16 cellular contexts compared by ENCODE assay signal in the genomic region with DNA sequence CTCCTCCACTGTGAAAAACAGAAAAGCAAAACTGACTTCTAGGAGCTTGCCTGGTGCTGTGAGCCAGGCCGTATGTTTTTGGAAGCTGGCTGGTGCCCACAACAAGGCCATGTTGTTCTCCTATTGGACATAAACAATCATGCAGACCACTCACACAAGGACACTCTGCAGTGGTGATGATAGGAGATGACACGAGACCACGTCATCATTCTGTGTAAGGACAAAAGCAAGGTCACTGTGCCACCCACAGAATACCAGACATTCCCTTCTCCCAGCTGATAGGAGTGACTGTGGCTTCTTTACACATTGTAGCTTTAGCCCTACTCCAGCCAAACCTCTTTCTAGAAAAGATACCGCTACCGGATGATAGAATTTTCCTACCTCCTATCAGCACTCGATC. TPM values are rescaled to one million over a fixed set of nuclear protein-coding genes. Genes with fewer than 3 reads are reported as not detected.
DNase-seq lines count a peak whose midpoint lies in the region; ATAC-seq, FAIRE-seq and TF ChIP-seq lines count a peak whose summit lies in the region.
"Had no signal": no experiment of that assay in that cellular context is flagged by ENCODE, and none has a peak within 500 bp of the region (broad histone marks: within the 10 kb centered on the region; RNA-seq: fewer than 3 reads in every experiment).

No MANE protein-coding gene starts in this region.

- H2BK5ac ChIP-seq in H1 (ENCODE audit: low read depth, low read length) = no peak overlapping the region

- H3K56ac ChIP-seq in H1 (replicated peaks; ENCODE audit: insufficient read length, low read depth, low read length) = no peak overlapping the region

- H3K4me3 Mint-ChIP-seq in CD8-positive, alpha-beta memory T cell = peak overlapping the region in 4 of 7 donors; percentile 15 to 56 (median 26)
- H3K4me3 Mint-ChIP-seq in naive thymus-derived CD4-positive, alpha-beta T cell = peak overlapping the region; percentile 15 to 81 (median 51)

- H3K23ac ChIP-seq in H1 (ENCODE audit: insufficient read length) = no peak overlapping the region

- no peaks in the 10 kb centered on the region for H3K36me3 ChIP-seq in CD8-positive, alpha-beta memory T cell (ENCODE audit: insufficient read depth, low read length)
- H3K36me3 ChIP-seq in SJSA1 = no peaks in the 10 kb centered on the region
- no peaks in the 10 kb centered on the region for H3K36me3 ChIP-seq in H1 (ENCODE audit: control insufficient read depth in 2 of 4, insufficient read depth in 4 of 4, low read length in 3 of 4)
- peaks cover 0 to 3% (median 0%) of the 10 kb centered on the region in 3 experiments for H3K36me3 ChIP-seq in naive thymus-derived CD4-positive, alpha-beta T cell (ENCODE audit: control insufficient read depth in 2 of 3, insufficient read depth in 3 of 3, low read length in 3 of 3)
- no peaks in the 10 kb centered on the region for H3K36me3 ChIP-seq in WERI-Rb-1
- H3K36me3 ChIP-seq: stomach had no signal

- H3K4me3 ChIP-seq in CD8-positive, alpha-beta memory T cell (ENCODE audit: low read length) = peak overlapping the region; percentile 21
- H3K4me3 ChIP-seq in SJSA1 (no peak overlapping the region), H1 (ENCODE audit: extremely low read depth in 1 of 4, insufficient read depth in 2 of 4, low read depth in 3 of 4, low read length in 4 of 4) (no peak overlapping the region), WERI-Rb-1 (ENCODE audit: low read depth, low read length) (no peak overlapping the region)
- no peak overlapping the region for H3K4me3 ChIP-seq in naive thymus-derived CD4-positive, alpha-beta T cell (ENCODE audit: low read length)
- H3K4me3 ChIP-seq: SK-N-MC, stomach had no signal

- H3K9me3 Mint-ChIP-seq in CD8-positive, alpha-beta memory T cell = no peaks in the 10 kb centered on the region
- H3K9me3 Mint-ChIP-seq in naive thymus-derived CD4-positive, alpha-beta T cell = no peaks in the 10 kb centered on the region

- H3K4ac ChIP-seq in H1 (replicated peaks; ENCODE audit: insufficient read length, low read depth, low read length) = no peak overlapping the region

- intact Hi-C loops in naive thymus-derived CD4-positive, alpha-beta T cell (cut with micrococcal nuclease) = no loop called here

- no peaks in the 10 kb centered on the region for H3K9me3 ChIP-seq in CD8-positive, alpha-beta memory T cell (ENCODE audit: low read length)
- H3K9me3 ChIP-seq in SJSA1 (replicated peaks) (no peaks in the 10 kb centered on the region), H1 (ENCODE audit: insufficient read depth in 2 of 2, low read depth in 1 of 2, low read length in 1 of 2) (no peaks in the 10 kb centered on the region), WERI-Rb-1 (ENCODE audit: severe bottlenecking) (no peaks in the 10 kb centered on the region)
- H3K9me3 ChIP-seq in naive thymus-derived CD4-positive, alpha-beta T cell (ENCODE audit: control insufficient read depth in 2 of 3, low read length in 3 of 3) = no peaks in the 10 kb centered on the region
- H3K9me3 ChIP-seq: stomach had no signal

- H3K4me2 ChIP-seq in H1 (ENCODE audit: insufficient read depth in 1 of 2, low read depth in 2 of 2, low read length in 2 of 2) = no peak overlapping the region

- 0 out of 2 replicates have a peak overlapping the region, but pooled peaks have one; percentile 1 for H2BK12ac ChIP-seq in H1 (ENCODE audit: low read depth, low read length)

- peaks cover 0 to 1% of the 10 kb centered on the region in 2 donors for H3K27me3 Mint-ChIP-seq in CD8-positive, alpha-beta memory T cell
- peaks cover 0 to 2% (median 0%) of the 10 kb centered on the region in 5 donors for H3K27me3 Mint-ChIP-seq in naive thymus-derived CD4-positive, alpha-beta T cell

- H3K27ac Mint-ChIP-seq in CD8-positive, alpha-beta memory T cell = peak overlapping the region in 7 of 8 donors; percentile 38 to 80 (median 70)
- peak overlapping the region; percentile 44 to 100 (median 92) for H3K27ac Mint-ChIP-seq in naive thymus-derived CD4-positive, alpha-beta T cell

- TF ChIP-seq EP300 in H1 (IDR thresholded peaks at IDR 0.05; ENCODE audit: borderline replicate concordance in 1 of 2, low read depth in 2 of 2, low read length in 2 of 2) = no peak

- H4K20me1 ChIP-seq in H1 (replicated peaks in 1 of 2; ENCODE audit: control insufficient read depth in 1 of 2, insufficient read depth in 2 of 2, low read length in 2 of 2) = no peaks in the 10 kb centered on the region

- H3K79me2 ChIP-seq in H1 (ENCODE audit: control insufficient read depth in 1 of 2, insufficient read depth in 2 of 2, low read length in 2 of 2) = no peaks in the 10 kb centered on the region

- 88% methylated on average over 6 of the region's 6 CpGs; no CpG with 5 or more reads in 1 of the 2 experiments for WGBS in H1 (ENCODE audit: extremely low coverage in 1 of 2, insufficient coverage in 1 of 2, insufficient read length in 1 of 2, insufficient replicate concordance in 2 of 2, low coverage in 1 of 2, low lambda C conversion rate in 2 of 2, missing lambda C conversion rate in 1 of 2), 2 experiments

- H3K18ac ChIP-seq in H1 (ENCODE audit: extremely low read depth, low read length) = no peak overlapping the region

- ATAC-seq in naive thymus-derived CD4-positive, alpha-beta T cell = no peak

- POLR2A ChIA-PET in CD8-positive, alpha-beta memory T cell (lab: Charles Lee) = no interaction called here
- POLR2A ChIA-PET in H1 (lab: Charles Lee; ENCODE audit: partially characterized antibody) = no interaction called here
- POLR2A ChIA-PET in naive thymus-derived CD4-positive, alpha-beta T cell (lab: Charles Lee) = interaction anchor here (1.2 to 2.0 kb wide), 6 partner anchors 15 to 49 kb away, joined by 3 to 8 read pairs (median 4); a partner anchor contains a TSS

- H3K23me2 ChIP-seq in H1 (ENCODE audit: low read depth, low read length) = peaks cover 6% of the 10 kb centered on the region

- no peaks in the 10 kb centered on the region for H3K27me3 ChIP-seq in CD8-positive, alpha-beta memory T cell (ENCODE audit: insufficient read depth, low read length, poor library complexity, severe bottlenecking)
- H3K27me3 ChIP-seq in SJSA1 (replicated peaks) (no peaks in the 10 kb centered on the region), H1 (replicated peaks in 1 of 4; ENCODE audit: control insufficient read depth in 3 of 4, extremely low read depth in 1 of 4, insufficient read depth in 3 of 4, low read length in 3 of 4) (no peaks in the 10 kb centered on the region; a peak in 2 of 7 replicates), WERI-Rb-1 (ENCODE audit: insufficient read depth, low read depth, severe bottlenecking) (no peaks in the 10 kb centered on the region)
- H3K27me3 ChIP-seq in naive thymus-derived CD4-positive, alpha-beta T cell (ENCODE audit: control insufficient read depth in 2 of 2, insufficient read depth in 2 of 2, low read length in 2 of 2) = no peaks in the 10 kb centered on the region
- H3K27me3 ChIP-seq: stomach had no signal

- FAIRE-seq in H1 (lab: Jason Lieb, UNC) = no peak

- no peaks in the 10 kb centered on the region for H3K79me1 ChIP-seq in H1 (ENCODE audit: low read depth, low read length)

- TF ChIP-seq CTCF in H1 (IDR thresholded peaks at IDR 0.05; ENCODE audit: control extremely low read depth in 1 of 3, insufficient read depth in 1 of 3, low read depth in 1 of 3, low read length in 3 of 3) (no peak), WERI-Rb-1 (IDR thresholded peaks at IDR 0.05; ENCODE audit: low read depth, low read length) (no peak)

- CTCF ChIA-PET in CD8-positive, alpha-beta memory T cell (lab: Charles Lee) = no interaction called here
- CTCF ChIA-PET in H1 (lab: Charles Lee; ENCODE audit: partially characterized antibody) = interaction anchor here (0.6 to 2.3 kb wide), 2 partner anchors 43 to 94 kb away, joined by 5 to 8 read pairs; no protein-coding TSS in a partner anchor
- CTCF ChIA-PET in naive thymus-derived CD4-positive, alpha-beta T cell (lab: Charles Lee) = interaction anchor here (1.7 kb wide), 1 partner anchor 46 kb away, joined by 6 read pairs; no protein-coding TSS in a partner anchor

- H3K9ac ChIP-seq in H1 (replicated peaks in 1 of 4; ENCODE audit: extremely low read depth in 1 of 4, low read depth in 3 of 4, low read length in 3 of 4) = no peak overlapping the region

- no peak for DNase-seq in CD8-positive, alpha-beta memory T cell
- DNase-seq in SJSA1 (ENCODE audit: low read depth in 1 of 2, low spot score in 2 of 2) (peak; percentile 62 to 66), H1 (ENCODE audit: low read depth in 1 of 2, low spot score in 2 of 2) (no peak), WERI-Rb-1 (no peak), MV-4-11 (lab: John Stamatoyannopoulos, UW) (no peak), NCI-H1092 (lab: John Stamatoyannopoulos, UW) (no peak), NCI-H82 (lab: John Stamatoyannopoulos, UW) (no peak)
- DNase-seq in naive thymus-derived CD4-positive, alpha-beta T cell = no peak
- DNase-seq: activated CD4-positive, alpha-beta T cell treated with anti-CD3 and anti-CD28 coated beads for 1 hour; COR-L47; NCI-H1105 treated with DMSO at 0.1 percent for 48 hours; NCI-H526 treated with DMSO at 0.1 percent for 48 hours; posterior cingulate gyrus; stimulated activated CD4-positive, alpha-beta T cell treated with anti-CD3 and anti-CD28 coated beads, Interleukin-4, amount 100 ng/mL, for 4 hours; stomach had no signal

- no peak overlapping the region for H2BK15ac ChIP-seq in H1 (ENCODE audit: low read length)

- no peak overlapping the region for H3K27ac ChIP-seq in CD8-positive, alpha-beta memory T cell (ENCODE audit: low read depth, low read length)
- H3K27ac ChIP-seq in SJSA1 (0 out of 2 replicates have a peak overlapping the region, but pooled peaks have one; percentile 9), H1 (ENCODE audit: low read depth, low read length) (no peak overlapping the region), WERI-Rb-1 (no peak overlapping the region)
- H3K27ac ChIP-seq in naive thymus-derived CD4-positive, alpha-beta T cell (ENCODE audit: low read depth, low read length) = peak overlapping the region; percentile 52
- H3K27ac ChIP-seq: SK-N-MC, stomach had no signal

- no peak overlapping the region for H4K91ac ChIP-seq in H1 (replicated peaks; ENCODE audit: insufficient read length, low read length)

- no peak overlapping the region for H2BK120ac ChIP-seq in H1 (replicated peaks; ENCODE audit: low read depth, low read length)

- H3K36me3 Mint-ChIP-seq in CD8-positive, alpha-beta memory T cell = peaks cover 0 to 3% (median 0%) of the 10 kb centered on the region in 3 donors
- H3K36me3 Mint-ChIP-seq in naive thymus-derived CD4-positive, alpha-beta T cell = no peaks in the 10 kb centered on the region

- no peak for TF ChIP-seq POLR2A in H1 (IDR thresholded peaks at IDR 0.05; ENCODE audit: control extremely low read depth in 1 of 2, low read depth in 2 of 2, low read length in 2 of 2)

- no peak overlapping the region for H4K8ac ChIP-seq in H1 (ENCODE audit: extremely low read depth, insufficient read depth, low read length)

- no peak overlapping the region for H3K14ac ChIP-seq in H1 (ENCODE audit: insufficient read length)

- H2AK5ac ChIP-seq in H1 (ENCODE audit: low read depth, low read length) = 0 out of 2 replicates have a peak overlapping the region, but pooled peaks have one; percentile 90

- TF ChIP-seq RAD21 in H1 (IDR thresholded peaks at IDR 0.05 in 1 of 2, conservative IDR thresholded peaks at IDR 0.05 in 1 of 2; ENCODE audit: low read depth in 2 of 2, low read length in 2 of 2) = no peak

- H3K4me1 ChIP-seq in CD8-positive, alpha-beta memory T cell (ENCODE audit: insufficient read depth, low read length) = peaks cover 65% of the 10 kb centered on the region
- H3K4me1 ChIP-seq in SJSA1 (replicated peaks) (peaks cover 29% of the 10 kb centered on the region), H1 (replicated peaks in 1 of 4; ENCODE audit: control insufficient read depth in 3 of 4, insufficient read depth in 4 of 4, low read length in 3 of 4) (peaks cover 0 to 3% (median 0%) of the 10 kb centered on the region in 4 experiments; a peak in 3 of 7 replicates)
- peaks cover 36 to 52% of the 10 kb centered on the region in 2 donors for H3K4me1 ChIP-seq in naive thymus-derived CD4-positive, alpha-beta T cell (ENCODE audit: control insufficient read depth in 2 of 2, insufficient read depth in 2 of 2, low read length in 2 of 2)

- H4K5ac ChIP-seq in H1 (ENCODE audit: insufficient read length, low read depth, low read length) = no peak overlapping the region

- no peak overlapping the region for H2BK20ac ChIP-seq in H1 (ENCODE audit: low read length)

- peaks cover 47 to 68% (median 54%) of the 10 kb centered on the region in 3 donors for H3K4me1 Mint-ChIP-seq in CD8-positive, alpha-beta memory T cell
- peaks cover 40 to 83% (median 59%) of the 10 kb centered on the region in 7 donors for H3K4me1 Mint-ChIP-seq in naive thymus-derived CD4-positive, alpha-beta T cell

- H2AFZ ChIP-seq in H1 (ENCODE audit: low read length) = no peak overlapping the region

RNA-seq across cellular contexts. Expression of a gene that starts 47.7 kb away (rescaled TPM):
- 10 to 100 TPM; 43.6 to 43.8 TPM for total RNA-seq in CD8-positive, alpha-beta memory T cell
- 54.3 TPM for polyA plus RNA-seq in CD8-positive, alpha-beta memory T cell
- 36.3 and 54.3 TPM in 2 replicates for total RNA-seq in SJSA1 (2014; rRNA removed; shearing (Covaris generic))
- 80.8 and 81.1 TPM in 2 replicates for total RNA-seq in H1 (2021; fragmentation: NEBNext Ultra II Directional; extraction: Animal tissue kit (Norgen Biotek cat#: 25700))
- 45.0 and 61.0 TPM in 2 replicates for polyA plus RNA-seq in H1 (2011; rRNA removed)
- 55.4 TPM for polyA plus RNA-seq in H1 (2011; cell fraction: cytosol; rRNA removed)
- 41.0 TPM for polyA plus RNA-seq in H1 (2011; cell fraction: nucleus; rRNA removed)
- 84.6 to 114 TPM (median 102 TPM) in 4 replicates for polyA plus RNA-seq in H1 (2012, experiment 1 of 2)
- 60.3 TPM for polyA plus RNA-seq in H1 (2012, experiment 2 of 2)
- polyA plus RNA-seq in H1 (2013, experiment 1 of 2) = 55.3 TPM
- 56.1 TPM for polyA plus RNA-seq in H1 (2013, experiment 2 of 2)
- 62.4 and 70.1 TPM in 2 replicates for polyA minus RNA-seq in H1 (2011; rRNA and poly(A)+ RNA removed)
- polyA minus RNA-seq in H1 (2011; cell fraction: cytosol; rRNA and poly(A)+ RNA removed) = 51.8 TPM
- polyA minus RNA-seq in H1 (2011; cell fraction: nucleus; rRNA and poly(A)+ RNA removed) = 53.0 TPM
- 10 to 100 TPM; 30.2 to 36.9 (median 33.0) TPM for total RNA-seq in naive thymus-derived CD4-positive, alpha-beta T cell
- polyA plus RNA-seq in naive thymus-derived CD4-positive, alpha-beta T cell = 10 to 100 TPM; 37.5 to 58.4 TPM

RNA-seq across cellular contexts. Expression of a gene that starts 48.7 kb away (rescaled TPM):
- total RNA-seq in CD8-positive, alpha-beta memory T cell = 10 to 100 TPM; 52.6 to 58.5 TPM
- polyA plus RNA-seq in CD8-positive, alpha-beta memory T cell = 41.7 TPM
- total RNA-seq in SJSA1 (2014; rRNA removed; shearing (Covaris generic)) = 34.5 and 39.0 TPM in 2 replicates
- total RNA-seq in H1 (2021; fragmentation: NEBNext Ultra II Directional; extraction: Animal tissue kit (Norgen Biotek cat#: 25700)) = 91.4 and 93.2 TPM in 2 replicates
- 28.5 and 37.7 TPM in 2 replicates for polyA plus RNA-seq in H1 (2011; rRNA removed)
- polyA plus RNA-seq in H1 (2011; cell fraction: cytosol; rRNA removed) = 20.7 TPM
- polyA plus RNA-seq in H1 (2011; cell fraction: nucleus; rRNA removed) = 39.6 TPM
- 48.0 to 73.9 TPM (median 59.4 TPM) in 4 replicates for polyA plus RNA-seq in H1 (2012, experiment 1 of 2)
- polyA plus RNA-seq in H1 (2012, experiment 2 of 2) = 45.2 TPM
- 50.4 TPM for polyA plus RNA-seq in H1 (2013, experiment 1 of 2)
- 49.7 TPM for polyA plus RNA-seq in H1 (2013, experiment 2 of 2)
- 54.1 and 54.2 TPM in 2 replicates for polyA minus RNA-seq in H1 (2011; rRNA and poly(A)+ RNA removed)
- polyA minus RNA-seq in H1 (2011; cell fraction: cytosol; rRNA and poly(A)+ RNA removed) = 41.5 TPM
- 45.1 TPM for polyA minus RNA-seq in H1 (2011; cell fraction: nucleus; rRNA and poly(A)+ RNA removed)
- total RNA-seq in naive thymus-derived CD4-positive, alpha-beta T cell = 10 to 100 TPM; 58.8 to 92.7 (median 70.6) TPM
- 10 to 100 TPM; 26.3 to 45.6 TPM for polyA plus RNA-seq in naive thymus-derived CD4-positive, alpha-beta T cell

Comparison
In these comparisons a context has a peak if more than half of its experiments do, and no peak if none do; other contexts are left out.
1. DNase-seq: peak in SJSA1 (2 of 2); none in CD8-positive, alpha-beta memory T cell (0 of 5), H1 (0 of 2), naive thymus-derived CD4-positive, alpha-beta T cell (0 of 9), WERI-Rb-1 (single experiment), MV-4-11 (single experiment), NCI-H1092 (single experiment) and NCI-H82 (single experiment).
2. H3K27ac ChIP-seq: peak in SJSA1 (single experiment) and naive thymus-derived CD4-positive, alpha-beta T cell (single experiment); none in CD8-positive, alpha-beta memory T cell (single experiment), H1 (single experiment) and WERI-Rb-1 (single experiment).